ENCODE assay signal across 16 cellular contexts in the genomic region with DNA sequence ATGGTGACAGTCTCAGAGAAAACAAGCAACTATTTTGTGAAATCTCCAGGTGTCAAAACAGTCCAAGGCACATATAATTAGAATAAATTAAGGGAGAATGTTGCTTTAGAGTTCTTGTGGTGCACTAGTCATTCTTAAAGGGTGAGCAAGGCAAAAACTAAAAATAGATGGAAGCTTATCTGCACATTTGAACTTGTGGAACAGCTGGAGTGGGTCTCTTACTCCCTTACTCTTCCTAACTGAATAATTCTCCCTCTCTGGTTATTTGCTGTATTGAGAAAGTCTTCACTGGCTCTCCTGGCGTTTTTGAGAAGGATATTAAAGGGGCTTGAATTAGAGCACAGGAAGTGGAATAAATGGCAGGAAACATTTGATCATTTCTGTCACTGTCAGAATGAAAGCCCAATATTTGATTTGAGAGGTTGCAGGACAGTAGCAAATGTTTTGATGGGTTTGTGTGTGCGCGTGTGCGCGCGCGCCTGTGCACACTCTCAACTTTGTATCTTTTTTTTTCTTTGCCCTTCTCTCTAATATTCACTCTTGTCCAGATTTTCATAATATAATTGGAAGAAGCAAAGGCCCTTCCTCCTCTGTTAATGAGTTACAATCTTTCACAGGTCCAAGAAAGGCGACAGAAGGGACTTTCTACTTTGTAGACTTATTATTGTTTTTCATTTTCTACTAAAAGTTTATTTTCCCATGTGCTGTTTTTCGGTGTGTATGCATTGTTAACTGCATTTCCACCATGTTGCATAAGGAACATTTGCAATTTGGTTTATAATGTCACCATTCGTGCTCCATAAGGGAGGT. TPM values are rescaled to one million over a fixed set of nuclear protein-coding genes. Genes with fewer than 3 reads are reported as not detected.
DNase-seq lines count a peak whose midpoint lies in the region; ATAC-seq, FAIRE-seq and TF ChIP-seq lines count a peak whose summit lies in the region.
"Had no signal": no experiment of that assay in that cellular context is flagged by ENCODE, and none has a peak within 500 bp of the region (broad histone marks: within the 10 kb centered on the region; RNA-seq: fewer than 3 reads in every experiment).

No MANE protein-coding gene starts in this region.

- DNase-seq in A172 (ENCODE audit: low spot score): peak; percentile 29
- no peak for DNase-seq in GM18507 (ENCODE audit: extremely low spot score, insufficient read length, low read depth)
- peak; percentile 61 for DNase-seq in amniotic epithelial cell (ENCODE audit: low read depth)
- DNase-seq in left colon: no peak
- DNase-seq in NCI-H510A (lab: John Stamatoyannopoulos, UW): no peak
- DNase-seq in Caco-2: no peak
- DNase-seq in activated CD4-positive, alpha-beta T cell treated with anti-CD3 and anti-CD28 coated beads, Interleukin-2, amount 10 ng/mL, durations not matched to agents 24 days and 14 days: no peak
- DNase-seq: activated CD8-positive, alpha-beta memory T cell treated with anti-CD3 and anti-CD28 coated beads, Interleukin-2, amount 50 U/mL, for 48 hours; AML-193; cortex of kidney; DMS79 treated with DMSO at 0.1 percent for 48 hours; NCI-H2107; stimulated activated CD4-positive, alpha-beta T cell treated with anti-CD3 and anti-CD28 coated beads, Interleukin-12 subunit alpha, Interleukin-12 subunit beta, amount 100 ng/mL, for 4 hours had no signal

- no peak for TF ChIP-seq CTCF in Caco-2 (IDR thresholded peaks at IDR 0.05; ENCODE audit: insufficient read depth in 1 of 2, low read depth in 1 of 2, low read length in 1 of 2, severe bottlenecking in 1 of 2, unreplicated experiment in 1 of 2)

- H3K9me3 ChIP-seq in Caco-2: no peaks in the 10 kb centered on the region

- H3K27me3 ChIP-seq in Caco-2 (replicated peaks; ENCODE audit: control insufficient read depth, insufficient read depth, low read length): no peaks in the 10 kb centered on the region

- H3K27me3 Mint-ChIP-seq in Caco-2 (ENCODE audit: insufficient read depth, unreplicated experiment): no peaks in the 10 kb centered on the region
- H3K27me3 Mint-ChIP-seq in activated CD4-positive, alpha-beta T cell treated with anti-CD3 and anti-CD28 coated beads, Interleukin-2, amount 10 ng/mL, durations not matched to agents 24 days and 14 days: no peaks in the 10 kb centered on the region

- H3K36me3 Mint-ChIP-seq in Caco-2 (ENCODE audit: insufficient read depth, unreplicated experiment): peaks cover 4% of the 10 kb centered on the region
- H3K36me3 Mint-ChIP-seq in activated CD4-positive, alpha-beta T cell treated with anti-CD3 and anti-CD28 coated beads, Interleukin-2, amount 10 ng/mL, durations not matched to agents 24 days and 14 days (ENCODE audit: low read depth): peaks cover 6% of the 10 kb centered on the region

- ATAC-seq in left colon: peak; percentile 67
- ATAC-seq in HG03039 (IDR thresholded peaks at IDR 0.05; ENCODE audit: unreplicated experiment): no peak

- no peaks in the 10 kb centered on the region for H3K36me3 ChIP-seq in Caco-2 (ENCODE audit: control insufficient read depth, insufficient read depth, low read length)

- no peaks in the 10 kb centered on the region for H3K9me3 Mint-ChIP-seq in Caco-2 (ENCODE audit: unreplicated experiment)
- H3K9me3 Mint-ChIP-seq in activated CD4-positive, alpha-beta T cell treated with anti-CD3 and anti-CD28 coated beads, Interleukin-2, amount 10 ng/mL, durations not matched to agents 24 days and 14 days: peaks cover 4% of the 10 kb centered on the region

- H3K4me3 ChIP-seq in Caco-2 (ENCODE audit: low read depth, low read length): no peak overlapping the region
- H3K4me3 ChIP-seq: SK-N-MC had no signal

- no peak overlapping the region for H3K27ac Mint-ChIP-seq in Caco-2 (ENCODE audit: unreplicated experiment)
- no peak overlapping the region for H3K27ac Mint-ChIP-seq in activated CD4-positive, alpha-beta T cell treated with anti-CD3 and anti-CD28 coated beads, Interleukin-2, amount 10 ng/mL, durations not matched to agents 24 days and 14 days
- H3K27ac Mint-ChIP-seq: mesothelial cell of epicardium had no signal

- CTCF ChIA-PET in Caco-2 (lab: Charles Lee): no interaction called here

- H3K4me1 Mint-ChIP-seq in Caco-2 (ENCODE audit: low read depth, unreplicated experiment): peaks cover 13% of the 10 kb centered on the region
- peaks cover 39% of the 10 kb centered on the region for H3K4me1 Mint-ChIP-seq in activated CD4-positive, alpha-beta T cell treated with anti-CD3 and anti-CD28 coated beads, Interleukin-2, amount 10 ng/mL, durations not matched to agents 24 days and 14 days
- H3K4me1 Mint-ChIP-seq: mesothelial cell of epicardium had no signal

- H3K4me1 ChIP-seq in Caco-2: 0 out of 2 replicates have a peak, but pooled peaks cover 4% of the 10 kb centered on the region

- peak; percentile 58 for FAIRE-seq in GM18507 (lab: Jason Lieb, UNC)

- BruUV-seq in Caco-2 (replicated peaks; lab: Mats Ljungman, UMichigan): no TSS peak

- intact Hi-C loops in left colon (cut with DNase I, micrococcal nuclease): loop anchor here in 1 of 2 donors (10.0 kb wide), 2 partner anchors 53 to 117 kb away; no protein-coding TSS in a partner anchor
- intact Hi-C loops in Caco-2 (cut with micrococcal nuclease; ENCODE audit: unreplicated experiment): no loop called here
- intact Hi-C loops in activated CD4-positive, alpha-beta T cell treated with anti-CD3 and anti-CD28 coated beads, Interleukin-2, amount 10 ng/mL, durations not matched to agents 24 days and 14 days (cut with micrococcal nuclease): no loop called here

- no peak overlapping the region for H3K4me3 Mint-ChIP-seq in Caco-2 (ENCODE audit: unreplicated experiment)
- H3K4me3 Mint-ChIP-seq in activated CD4-positive, alpha-beta T cell treated with anti-CD3 and anti-CD28 coated beads, Interleukin-2, amount 10 ng/mL, durations not matched to agents 24 days and 14 days: no peak overlapping the region
- H3K4me3 Mint-ChIP-seq: mesothelial cell of epicardium had no signal

- POLR2A ChIA-PET in Caco-2 (lab: Charles Lee): no interaction called here

RNA-seq across cellular contexts. Expression of gene AKAP13, which starts 40.9 kb away (rescaled TPM):
- 34.3 and 35.9 TPM in 2 replicates for total RNA-seq in A172 (2014; rRNA removed; shearing (Covaris generic))
- total RNA-seq in left colon: 100 to 1,000 TPM; 151 to 159 TPM
- total RNA-seq in Caco-2 (2022): 48.3 and 49.6 TPM in 2 replicates
- total RNA-seq in activated CD4-positive, alpha-beta T cell treated with anti-CD3 and anti-CD28 coated beads, Interleukin-2, amount 10 ng/mL, durations not matched to agents 24 days and 14 days: 68.5 and 71.3 TPM in 2 replicates

Comparison
In these comparisons a context has a peak if more than half of its experiments do, and no peak if none do; other contexts are left out.
1. DNase-seq: peak in A172 (single experiment) and amniotic epithelial cell (single experiment); none in GM18507 (single experiment), left colon (0 of 2), NCI-H510A (single experiment), Caco-2 (0 of 2) and activated CD4-positive, alpha-beta T cell treated with anti-CD3 and anti-CD28 coated beads, Interleukin-2, amount 10 ng/mL, durations not matched to agents 24 days and 14 days (single experiment).